20 cellular contexts compared by ENCODE assay signal in the genomic region with DNA sequence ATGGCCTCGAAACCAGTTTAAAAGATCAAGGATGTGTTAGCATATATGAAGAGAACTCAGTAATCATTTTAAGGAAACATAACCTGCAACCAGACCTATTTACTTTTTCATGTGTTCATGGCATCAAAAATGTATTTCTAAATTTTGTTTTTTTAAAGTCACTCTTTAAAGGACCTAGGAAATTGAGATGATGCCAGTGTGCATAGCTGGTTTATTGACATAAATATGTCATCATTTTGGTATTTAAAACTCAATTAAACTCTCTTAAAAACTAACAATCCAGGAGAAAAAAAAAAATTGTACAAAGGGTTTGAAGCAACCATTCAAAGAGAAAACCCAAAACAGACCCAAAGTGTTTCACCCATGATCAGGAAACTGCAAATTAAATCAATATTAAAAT.
DNase-seq lines count a peak whose midpoint lies in the region; ATAC-seq and TF ChIP-seq lines count a peak whose summit lies in the region.
"Had no signal": no experiment of that assay in that cellular context is flagged by ENCODE, and none has a peak within 500 bp of the region (broad histone marks: within the 10 kb centered on the region; RNA-seq: fewer than 3 reads in every experiment).

No MANE protein-coding gene starts in this region.

- no peak overlapping the region for H3K27ac Mint-ChIP-seq in glutamatergic neuron (ENCODE audit: unreplicated experiment)
- H3K27ac Mint-ChIP-seq: B cell, CD14-positive monocyte, T-cell had no signal

- WGBS in IMR-90 (ENCODE audit: extremely low coverage in 2 of 2, insufficient read length in 1 of 2), 2 experiments, result no CpG with 5 or more reads among the region's 1 CpG
- no CpG with 5 or more reads among the region's 1 CpG for WGBS in mesenchymal stem cell

- POLR2A ChIA-PET in IMR-90 (lab: Charles Lee; ENCODE audit: unreplicated experiment), result no interaction called here

- no peaks in the 10 kb centered on the region for H3K9me3 Mint-ChIP-seq in glutamatergic neuron (ENCODE audit: unreplicated experiment)
- H3K9me3 Mint-ChIP-seq: T-cell had no signal

- no peak overlapping the region for H4K91ac ChIP-seq in IMR-90 (ENCODE audit: insufficient read depth, low read depth, low read length)
- H4K91ac ChIP-seq in mesenchymal stem cell (ENCODE audit: low read length), result no peak overlapping the region

- H2AK5ac ChIP-seq in IMR-90 (ENCODE audit: low read depth, low read length), result no peak overlapping the region
- no peak overlapping the region for H2AK5ac ChIP-seq in mesenchymal stem cell (ENCODE audit: low read length, severe bottlenecking)

- H3K27me3 ChIP-seq in ACC112 (ENCODE audit: insufficient read depth, low read length) (no peaks in the 10 kb centered on the region), IMR-90 (ENCODE audit: control insufficient read depth, insufficient read depth, low read length) (no peaks in the 10 kb centered on the region), mesenchymal stem cell (ENCODE audit: control insufficient read depth in 1 of 2, insufficient read depth in 1 of 2, low read length in 2 of 2) (no peaks in the 10 kb centered on the region)

- H3K79me1 ChIP-seq in IMR-90 (ENCODE audit: low read depth in 1 of 2, low read length in 2 of 2) (no peaks in the 10 kb centered on the region), mesenchymal stem cell (replicated peaks; ENCODE audit: low read length, poor library complexity, severe bottlenecking) (no peaks in the 10 kb centered on the region)

- no peak for TF ChIP-seq POLR2A in IMR-90 (IDR thresholded peaks at IDR 0.05; ENCODE audit: low read depth, low read length)

- no peak overlapping the region for H2BK12ac ChIP-seq in mesenchymal stem cell (ENCODE audit: low read length in 2 of 2)

- intact Hi-C loops in IMR-90 (cut with micrococcal nuclease), result no loop called here

- in situ Hi-C loops in IMR-90 (cut with MboI; ENCODE audit: low sequenced_read_pairs), result no loop called here

- ATAC-seq in IMR-90 (ENCODE audit: low read depth) (no peak), HG03139 (IDR thresholded peaks at IDR 0.05; ENCODE audit: unreplicated experiment) (no peak)
- ATAC-seq: T-cell had no signal

- H3K4me1 ChIP-seq in ACC112 (ENCODE audit: control insufficient read depth, insufficient read depth, low read length, unreplicated experiment), result peaks cover 62% of the 10 kb centered on the region
- H3K4me1 ChIP-seq in IMR-90 (ENCODE audit: control insufficient read depth, insufficient read depth, low read length), result peaks cover 6% of the 10 kb centered on the region
- no peaks in the 10 kb centered on the region for H3K4me1 ChIP-seq in mesenchymal stem cell (ENCODE audit: control insufficient read depth, insufficient read depth, low read depth, low read length)

- no peaks in the 10 kb centered on the region for H4K20me1 ChIP-seq in IMR-90 (ENCODE audit: insufficient read depth, low read length)

- no peak for TF ChIP-seq RAD21 in IMR-90 (IDR thresholded peaks at IDR 0.05; ENCODE audit: low read length)

- no peak overlapping the region for H3K4ac ChIP-seq in IMR-90 (ENCODE audit: low read depth, low read length)
- no peak overlapping the region for H3K4ac ChIP-seq in mesenchymal stem cell (ENCODE audit: low read depth in 1 of 2, low read length in 2 of 2)

- BruUV-seq in IMR-90 (replicated peaks; lab: Mats Ljungman, UMichigan), result no TSS peak

- H3K4me3 ChIP-seq in ACC112 (ENCODE audit: low read depth, low read length) (no peak overlapping the region), IMR-90 (ENCODE audit: insufficient read depth, low read depth, low read length) (no peak overlapping the region), mesenchymal stem cell (ENCODE audit: insufficient read depth in 1 of 2, low read depth in 1 of 2, low read length in 2 of 2) (no peak overlapping the region)

- H2AK9ac ChIP-seq in IMR-90 (replicated peaks; ENCODE audit: low read depth, low read length, poor library complexity), result no peak overlapping the region

- H2BK120ac ChIP-seq in IMR-90 (ENCODE audit: low read depth, low read length) (no peak overlapping the region), mesenchymal stem cell (ENCODE audit: low read depth, low read length) (no peak overlapping the region)

- dilution Hi-C loops in IMR-90 (cut with HindIII; ENCODE audit: low sequenced_read_pairs, unreplicated experiment), result no loop called here

- H3K4me3 Mint-ChIP-seq in glutamatergic neuron (ENCODE audit: unreplicated experiment), result no peak overlapping the region
- H3K4me3 Mint-ChIP-seq: B cell, CD14-positive monocyte, T-cell had no signal

- H3K9ac ChIP-seq in IMR-90 (ENCODE audit: low read depth, low read length) (no peak overlapping the region), mesenchymal stem cell (ENCODE audit: low read length) (peak overlapping the region; percentile 50)
- H3K9ac ChIP-seq: KMS-11 had no signal

- DNase-seq in IMR-90, result peak; percentile 47
- peak; percentile 53 for DNase-seq in dedifferentiated amniotic fluid mesenchymal stem cell (ENCODE audit: extremely low spot score)
- no peak for DNase-seq in mesenchymal stem cell
- DNase-seq in glomerular visceral epithelial cell (ENCODE audit: extremely low spot score), result no peak
- DNase-seq in glutamatergic neuron, result no peak
- DNase-seq in HuH-7 (ENCODE audit: low spot score), result no peak
- DNase-seq: 8988T, H7, MV-4-11, NCI-H1105 treated with DMSO at 0.1 percent for 48 hours, NCI-H2029 treated with DMSO at 0.1 percent for 48 hours, NCI-H2171 treated with DMSO at 0.1 percent for 48 hours, NCI-H526, SHP77, T-cell had no signal

- H3K56ac ChIP-seq in IMR-90 (ENCODE audit: extremely low read depth, insufficient read depth, low read length), result no peak overlapping the region

- H4K8ac ChIP-seq in IMR-90 (ENCODE audit: low read depth in 2 of 2, low read length in 2 of 2), result peak overlapping the region in 1 of 2 experiments; percentile 34; a peak in 1 of 4 replicates
- H4K8ac ChIP-seq in mesenchymal stem cell (ENCODE audit: low read length), result no peak overlapping the region

- H3K4me1 Mint-ChIP-seq in glutamatergic neuron (ENCODE audit: low read depth, unreplicated experiment), result no peaks in the 10 kb centered on the region
- H3K4me1 Mint-ChIP-seq: B cell, CD14-positive monocyte, T-cell had no signal

- H2BK5ac ChIP-seq in IMR-90 (ENCODE audit: low read depth, low read length, poor library complexity, severe bottlenecking) (no peak overlapping the region), mesenchymal stem cell (ENCODE audit: low read depth, low read length, poor library complexity, severe bottlenecking) (no peak overlapping the region)

- H3K27ac ChIP-seq in ACC112 (ENCODE audit: low read depth, low read length), result peak overlapping the region; percentile 52
- H3K27ac ChIP-seq in IMR-90 (ENCODE audit: insufficient read depth, low read length), result no peak overlapping the region
- no peak overlapping the region for H3K27ac ChIP-seq in mesenchymal stem cell (ENCODE audit: low read length, poor library complexity, severe bottlenecking)
- H3K27ac ChIP-seq: KMS-11 had no signal

- H3K18ac ChIP-seq in IMR-90 (ENCODE audit: low read depth, low read length), result no peak overlapping the region
- no peak overlapping the region for H3K18ac ChIP-seq in mesenchymal stem cell (ENCODE audit: low read depth in 1 of 2, low read length in 2 of 2)

- no peak overlapping the region for H2BK20ac ChIP-seq in IMR-90 (ENCODE audit: low read depth, low read length)

- no peak overlapping the region for H4K5ac ChIP-seq in IMR-90 (ENCODE audit: low read depth, low read length)

- CTCF ChIA-PET in IMR-90 (lab: Yijun Ruan, JAX), result no interaction called here

- H2BK15ac ChIP-seq in IMR-90 (ENCODE audit: low read depth, low read length) (no peak overlapping the region), mesenchymal stem cell (ENCODE audit: low read depth, poor library complexity, severe bottlenecking) (no peak overlapping the region)

- no peaks in the 10 kb centered on the region for H3K9me1 ChIP-seq in IMR-90 (ENCODE audit: insufficient read depth, low read length)

- H3K79me2 ChIP-seq in ACC112 (ENCODE audit: control insufficient read depth, insufficient read depth, low read length, unreplicated experiment), result no peaks in the 10 kb centered on the region

- H2AFZ ChIP-seq in ACC112 (ENCODE audit: low read length, unreplicated experiment) (peak overlapping the region; percentile 34), IMR-90 (replicated peaks; ENCODE audit: low read length, poor library complexity) (no peak overlapping the region), mesenchymal stem cell (ENCODE audit: low read depth, low read length) (no peak overlapping the region)

- no peaks in the 10 kb centered on the region for H3K9me3 ChIP-seq in IMR-90 (ENCODE audit: control insufficient read depth, insufficient read depth, low read length)
- H3K9me3 ChIP-seq in mesenchymal stem cell (ENCODE audit: control insufficient read depth, low read length), result no peaks in the 10 kb centered on the region

- H3K4me2 ChIP-seq in IMR-90 (ENCODE audit: low read depth, low read length) (no peak overlapping the region), mesenchymal stem cell (ENCODE audit: low read length, poor library complexity, severe bottlenecking) (no peak overlapping the region)
- H3K4me2 ChIP-seq: KMS-11 had no signal

- H3K36me3 Mint-ChIP-seq in glutamatergic neuron (ENCODE audit: unreplicated experiment), result no peaks in the 10 kb centered on the region
- H3K36me3 Mint-ChIP-seq: CD14-positive monocyte, T-cell had no signal

- H3K36me3 ChIP-seq in ACC112 (ENCODE audit: insufficient read depth, low read length), result no peaks in the 10 kb centered on the region
- no peaks in the 10 kb centered on the region for H3K36me3 ChIP-seq in IMR-90 (ENCODE audit: control insufficient read depth, insufficient read depth, low read length)
- no peaks in the 10 kb centered on the region for H3K36me3 ChIP-seq in mesenchymal stem cell (ENCODE audit: control insufficient read depth in 1 of 2, insufficient read depth in 2 of 2, low read depth in 1 of 2, low read length in 2 of 2)

- H3K14ac ChIP-seq in IMR-90 (replicated peaks; ENCODE audit: low read depth, low read length), result no peak overlapping the region
- H3K14ac ChIP-seq in mesenchymal stem cell (ENCODE audit: low read length in 2 of 2), result no peak overlapping the region

- H3K23ac ChIP-seq in IMR-90 (ENCODE audit: low read depth, low read length) (no peak overlapping the region), mesenchymal stem cell (ENCODE audit: low read length in 2 of 2) (no peak overlapping the region)

- H3K27me3 Mint-ChIP-seq in glutamatergic neuron (ENCODE audit: unreplicated experiment), result no peaks in the 10 kb centered on the region
- H3K27me3 Mint-ChIP-seq: B cell, T-cell had no signal

- no peak for TF ChIP-seq CTCF in IMR-90 (conservative IDR thresholded peaks at IDR 0.05; ENCODE audit: low read depth, low read length)
- no peak for TF ChIP-seq CTCF in glutamatergic neuron (IDR thresholded peaks at IDR 0.05; ENCODE audit: partially characterized antibody, unreplicated experiment)

TF ChIP-seq in IMR-90, 13 proteins besides CTCF, POLR2A, EP300 and RAD21 (continues in another document):
- no peak for TF ChIP-seq CEBPB (IDR thresholded peaks at IDR 0.05; ENCODE audit: low read depth, low read length)
- TF ChIP-seq BHLHE40 (IDR thresholded peaks at IDR 0.05; ENCODE audit: low read depth, low read length), result no peak

Comparison
In these comparisons a context has a peak if more than half of its experiments do, and no peak if none do; other contexts are left out.
1. DNase-seq: peak in IMR-90 (single experiment) and dedifferentiated amniotic fluid mesenchymal stem cell (single experiment); none in mesenchymal stem cell (single experiment), glomerular visceral epithelial cell (single experiment), glutamatergic neuron (single experiment) and HuH-7 (single experiment).